In the genomic region with DNA sequence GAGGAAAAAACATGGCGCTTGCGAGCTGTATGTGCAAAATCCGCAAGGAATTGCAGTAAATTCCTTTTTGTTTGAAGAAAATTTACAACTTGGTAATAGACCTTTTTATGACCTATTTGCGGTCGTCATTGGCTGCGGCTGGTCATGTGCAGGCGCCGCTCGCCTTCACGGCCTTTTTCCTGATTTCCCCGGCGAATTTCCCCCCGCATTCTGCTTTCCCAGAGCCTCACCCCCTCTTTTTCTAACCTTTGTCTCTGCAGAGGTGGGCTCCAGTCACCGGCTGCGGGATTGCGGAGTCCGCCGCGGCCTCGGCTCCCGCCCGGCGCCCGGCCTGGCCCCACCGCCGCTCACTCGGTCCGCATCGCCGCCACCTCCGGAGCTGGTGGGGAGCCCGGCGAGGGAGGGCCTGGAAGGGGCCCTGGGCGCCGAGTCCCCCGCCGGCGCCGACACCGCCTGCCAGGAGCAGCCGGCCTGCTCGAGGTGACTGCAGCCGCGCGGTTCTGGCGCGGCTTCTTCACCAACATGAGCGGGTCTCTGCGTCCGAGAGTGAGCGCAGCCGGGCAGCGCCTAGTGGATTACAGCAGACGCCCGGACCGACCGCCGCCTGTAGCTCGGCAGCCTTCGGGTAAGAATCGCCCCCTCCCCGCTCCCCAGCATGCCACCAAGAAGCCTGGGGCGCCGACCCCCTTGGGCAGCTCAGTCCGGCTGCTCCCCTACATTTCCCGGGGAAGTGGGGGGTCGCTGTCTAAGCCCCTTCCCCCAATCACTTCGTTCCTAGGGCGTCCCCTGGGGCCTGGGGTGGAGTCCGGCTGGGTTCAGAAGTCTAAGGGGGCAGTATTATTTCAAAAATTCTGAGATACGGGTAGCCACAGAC, we compare ENCODE assay signal across 6 cellular contexts. TPM values are rescaled to one million over a fixed set of nuclear protein-coding genes. Genes with fewer than 3 reads are reported as not detected.
DNase-seq lines count a peak whose midpoint lies in the region; ATAC-seq and TF ChIP-seq lines count a peak whose summit lies in the region.

No MANE protein-coding gene starts in this region.

- no peak for ATAC-seq in Panc1
- no peak for ATAC-seq in GM18520 (IDR thresholded peaks at IDR 0.05; ENCODE audit: unreplicated experiment)
- no peak for ATAC-seq in HG02798 (IDR thresholded peaks at IDR 0.05; ENCODE audit: poor library complexity, unreplicated experiment)

- DNase-seq in BE2C (peak; percentile 48), Panc1 (ENCODE audit: low read depth, low spot score) (no peak), lower leg skin (ENCODE audit: low spot score in 2 of 2) (peak in 1 of 2 donors; percentile 87), SJCRH30 (no peak)

- H3K27ac ChIP-seq in Panc1 (ENCODE audit: low read length) (peak overlapping the region; percentile 77), SJCRH30 (no peak overlapping the region)

- peak overlapping the region; percentile 73 for H3K4me3 ChIP-seq in BE2C (ENCODE audit: low read depth, low read length)
- peak overlapping the region; percentile 54 to 55 for H3K4me3 ChIP-seq in Panc1 (ENCODE audit: low read depth in 2 of 2, low read length in 2 of 2)
- H3K4me3 ChIP-seq in lower leg skin (ENCODE audit: low read depth, poor library complexity, severe bottlenecking): peak overlapping the region; percentile 34
- no peak overlapping the region for H3K4me3 ChIP-seq in SJCRH30

- WGBS in lower leg skin, 2 donors: 2 to 3% methylated on average over 45 to 50 of the region's 71 CpGs

- H3K9me3 ChIP-seq in BE2C (no peaks in the 10 kb centered on the region), Panc1 (ENCODE audit: control insufficient read depth, insufficient read depth, low read depth, low read length) (no peaks in the 10 kb centered on the region), SJCRH30 (replicated peaks) (no peaks in the 10 kb centered on the region)

- POLR2A ChIA-PET in Panc1 (lab: Charles Lee): no interaction called here

- intact Hi-C loops in Panc1 (cut with micrococcal nuclease; ENCODE audit: unreplicated experiment): no loop called here
- intact Hi-C loops in lower leg skin (cut with DNase I; ENCODE audit: low total_unique reads): loop anchor here (5.0 kb wide), 2 partner anchors 416 to 501 kb away; no protein-coding TSS in a partner anchor

- no peaks in the 10 kb centered on the region for H3K36me3 ChIP-seq in BE2C
- no peaks in the 10 kb centered on the region for H3K36me3 ChIP-seq in Panc1 (ENCODE audit: control insufficient read depth, insufficient read depth, low read length)
- H3K36me3 ChIP-seq in SJCRH30: no peaks in the 10 kb centered on the region

- TF ChIP-seq POLR2A in lower leg skin (IDR thresholded peaks at IDR 0.05): no peak

- H3K27me3 ChIP-seq in BE2C: no peaks in the 10 kb centered on the region
- H3K27me3 ChIP-seq in Panc1 (ENCODE audit: control insufficient read depth, insufficient read depth, low read length): no peaks in the 10 kb centered on the region
- H3K27me3 ChIP-seq in SJCRH30: no peaks in the 10 kb centered on the region

- CTCF ChIA-PET in Panc1 (lab: Charles Lee): no interaction called here

- no peak for TF ChIP-seq CTCF in BE2C (IDR thresholded peaks at IDR 0.05; ENCODE audit: low read depth, low read length)
- TF ChIP-seq CTCF in Panc1 (IDR thresholded peaks at IDR 0.05): no peak
- no peak for TF ChIP-seq CTCF in lower leg skin (IDR thresholded peaks at IDR 0.05)

- no TSS peak for BruUV-seq in Panc1 (replicated peaks; lab: Mats Ljungman, UMichigan)

- in situ Hi-C loops in Panc1 (cut with HindIII; ENCODE audit: low pct_unique_long_range_greater_than_20kb, low sequenced_read_pairs): no loop called here

- H3K4me1 ChIP-seq in BE2C (peaks cover 7% of the 10 kb centered on the region; the same call in 1 of the 2 replicates), Panc1 (ENCODE audit: control insufficient read depth, insufficient read depth, low read length) (peaks cover 18% of the 10 kb centered on the region), SJCRH30 (peaks cover 11% of the 10 kb centered on the region; the same call in 1 of the 2 replicates)

RNA-seq across cellular contexts. Expression of a gene that starts 7.1 kb away (rescaled TPM):
- 14.6 TPM for polyA plus RNA-seq in BE2C (2012; ENCODE audit: insufficient read depth, insufficient read length, low read depth)
- total RNA-seq in Panc1 (2021; ENCODE audit: unreplicated experiment) (not detected), lower leg skin (1 to 10 TPM; 2.4 to 8.9 (median 6.0) TPM)
- polyA plus RNA-seq in Panc1 (2012; ENCODE audit: insufficient read length): not detected
- 8.6 and 9.9 TPM in 2 replicates for total RNA-seq in SJCRH30 (2014; rRNA removed; shearing (Covaris generic))

RNA-seq across cellular contexts. Expression of a gene that starts 14.1 kb away (rescaled TPM):
- polyA plus RNA-seq in BE2C (2012; ENCODE audit: insufficient read depth, insufficient read length, low read depth): 22.9 TPM
- total RNA-seq in Panc1 (2021; ENCODE audit: unreplicated experiment) (0.15 TPM), lower leg skin (1 to 10 TPM in 3 of 4 donors, under 1 TPM in 1; 0.89 to 5.3 (median 2.1) TPM)
- 0.19 TPM for polyA plus RNA-seq in Panc1 (2012; ENCODE audit: insufficient read length)
- 3.9 and 4.4 TPM in 2 replicates for total RNA-seq in SJCRH30 (2014; rRNA removed; shearing (Covaris generic))

RNA-seq across cellular contexts. Expression of a gene that starts 14.7 kb away (rescaled TPM):
- 3.7 TPM for polyA plus RNA-seq in BE2C (2012; ENCODE audit: insufficient read depth, insufficient read length, low read depth)
- 1.4 TPM for total RNA-seq in Panc1 (2021; ENCODE audit: unreplicated experiment)
- 0.82 TPM for polyA plus RNA-seq in Panc1 (2012; ENCODE audit: insufficient read length)
- total RNA-seq in lower leg skin: 1 to 10 TPM in 2 of 4 donors, not detected in 2; 2.2 to 2.6 TPM
- total RNA-seq in SJCRH30 (2014; rRNA removed; shearing (Covaris generic)): not detected in 2 replicates

RNA-seq across cellular contexts. Expression of a gene that starts 20.0 kb away (rescaled TPM):
- polyA plus RNA-seq in BE2C (2012; ENCODE audit: insufficient read depth, insufficient read length, low read depth): 0.94 TPM
- total RNA-seq in Panc1 (2021; ENCODE audit: unreplicated experiment) (not detected), lower leg skin (1 to 10 TPM in 2 of 4 donors, under 1 TPM in 1, not detected in 1; 0.29 to 3.1 (median 1.4) TPM)
- polyA plus RNA-seq in Panc1 (2012; ENCODE audit: insufficient read length): 0.46 TPM
- 1.3 and 2.2 TPM in 2 replicates for total RNA-seq in SJCRH30 (2014; rRNA removed; shearing (Covaris generic))

RNA-seq across cellular contexts. Expression of a gene that starts 20.5 kb away (rescaled TPM):
- 4.3 TPM for polyA plus RNA-seq in BE2C (2012; ENCODE audit: insufficient read depth, insufficient read length, low read depth)
- total RNA-seq in Panc1 (2021; ENCODE audit: unreplicated experiment) (1.8 TPM), lower leg skin (1 to 10 TPM in 2 of 4 donors, under 1 TPM in 1, not detected in 1; 0.56 to 3.1 (median 1.7) TPM)
- polyA plus RNA-seq in Panc1 (2012; ENCODE audit: insufficient read length): 0.56 TPM
- total RNA-seq in SJCRH30 (2014; rRNA removed; shearing (Covaris generic)): not detected in 2 replicates
